Comparison of ENCODE assay signal across 17 cellular contexts in the genomic region with DNA sequence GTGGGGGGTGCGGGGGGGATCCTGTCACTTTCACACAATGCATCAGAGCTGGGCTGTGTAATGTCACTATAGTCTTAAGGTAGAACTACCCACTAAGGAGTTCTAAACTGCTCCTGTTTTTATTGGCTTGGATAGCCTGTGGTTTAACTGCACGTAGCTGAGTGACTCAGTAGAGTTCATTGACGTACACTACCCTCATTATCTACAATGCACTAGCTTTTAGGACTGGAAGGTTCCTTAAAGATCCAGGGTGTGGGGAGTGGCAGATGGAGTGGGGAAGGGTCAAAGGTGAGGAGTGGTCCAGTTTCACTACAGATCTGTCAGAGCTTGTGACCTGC.
DNase-seq lines count a peak whose midpoint lies in the region; ATAC-seq and TF ChIP-seq lines count a peak whose summit lies in the region.
"Had no signal": no experiment of that assay in that cellular context is flagged by ENCODE, and none has a peak within 500 bp of the region (broad histone marks: within the 10 kb centered on the region; RNA-seq: fewer than 3 reads in every experiment).

No MANE protein-coding gene starts in this region.

- no peak overlapping the region for H3K4me3 Mint-ChIP-seq in activated CD4-positive, alpha-beta memory T cell treated with anti-CD3 and anti-CD28 coated beads for 36 hours
- H3K4me3 Mint-ChIP-seq: activated CD8-positive, alpha-beta T cell treated with anti-CD3 and anti-CD28 coated beads for 36 hours; activated naive CD8-positive, alpha-beta T cell treated with anti-CD3 and anti-CD28 coated beads, Interleukin-2, amount 50 U/mL, for 24 hours; H9; stimulated activated memory B cell treated with anti-CD40 and anti-IgM and Interleukin-4, amounts not matched to agents 10 μg/mL and 1 μg/mL and 100 μg/mL, for 72 hours had no signal

- H2AFZ ChIP-seq in GM23248, result no peak overlapping the region

- POLR2A ChIA-PET in activated CD4-positive, alpha-beta memory T cell treated with anti-CD3 and anti-CD28 coated beads for 36 hours (lab: Charles Lee), result no interaction called here

- peak; percentile 84 for DNase-seq in GM23248
- DNase-seq in OCI-M1 (lab: John Stamatoyannopoulos, UW), result peak; percentile 44
- DNase-seq in esophagus muscularis mucosa (ENCODE audit: extremely low spot score), result peak; percentile 66
- no peak for DNase-seq in sciatic nerve (ENCODE audit: low spot score)
- DNase-seq in NCI-H748 (lab: John Stamatoyannopoulos, UW; ENCODE audit: unreplicated experiment), result no peak
- no peak for DNase-seq in activated CD4-positive, alpha-beta memory T cell treated with anti-CD3 and anti-CD28 coated beads for 36 hours
- no peak for DNase-seq in NCI-H69 (lab: John Stamatoyannopoulos, UW)
- DNase-seq in NCI-H2081 treated with DMSO at 0.1 percent for 48 hours (lab: John Stamatoyannopoulos, UW), result no peak
- DNase-seq: activated CD8-positive, alpha-beta T cell treated with anti-CD3 and anti-CD28 coated beads for 36 hours; activated naive CD8-positive, alpha-beta T cell treated with anti-CD3 and anti-CD28 coated beads, Interleukin-2, amount 50 U/mL, for 24 hours; DMS79 treated with DMSO at 0.1 percent for 48 hours; gastrocnemius medialis; H9; midbrain; stimulated activated CD4-positive, alpha-beta T cell treated with anti-CD3 and anti-CD28 coated beads, Interleukin-12 subunit alpha, Interleukin-12 subunit beta, amount 100 ng/mL, for 4 hours had no signal

- no peaks in the 10 kb centered on the region for H3K79me2 ChIP-seq in GM23248 (ENCODE audit: insufficient read depth)

- intact Hi-C loops in esophagus muscularis mucosa (cut with DNase I) (no loop called here), sciatic nerve (cut with DNase I) (no loop called here)
- intact Hi-C loops in activated CD4-positive, alpha-beta memory T cell treated with anti-CD3 and anti-CD28 coated beads for 36 hours (cut with micrococcal nuclease), result no loop called here

- H3K4me1 ChIP-seq in GM23248 (ENCODE audit: insufficient read depth) (peaks cover 33% of the 10 kb centered on the region), esophagus muscularis mucosa (no peaks in the 10 kb centered on the region)
- H3K4me1 ChIP-seq: gastrocnemius medialis had no signal

- in situ Hi-C loops in GM23248 (cut with MboI), result no loop called here

- no peak overlapping the region for H3K27ac Mint-ChIP-seq in activated CD4-positive, alpha-beta memory T cell treated with anti-CD3 and anti-CD28 coated beads for 36 hours
- H3K27ac Mint-ChIP-seq: activated CD8-positive, alpha-beta T cell treated with anti-CD3 and anti-CD28 coated beads for 36 hours; activated naive CD8-positive, alpha-beta T cell treated with anti-CD3 and anti-CD28 coated beads, Interleukin-2, amount 50 U/mL, for 24 hours; H9; stimulated activated memory B cell treated with anti-CD40 and anti-IgM and Interleukin-4, amounts not matched to agents 10 μg/mL and 1 μg/mL and 100 μg/mL, for 72 hours had no signal

- TF ChIP-seq CTCF in esophagus muscularis mucosa (IDR thresholded peaks at IDR 0.05), result no peak

- H3K36me3 Mint-ChIP-seq in activated CD4-positive, alpha-beta memory T cell treated with anti-CD3 and anti-CD28 coated beads for 36 hours, result no peaks in the 10 kb centered on the region
- H3K36me3 Mint-ChIP-seq: stimulated activated memory B cell treated with anti-CD40 and anti-IgM and Interleukin-4, amounts not matched to agents 10 μg/mL and 1 μg/mL and 100 μg/mL, for 72 hours had no signal

- TF ChIP-seq EP300 in esophagus muscularis mucosa (IDR thresholded peaks at IDR 0.05), result no peak

- H3K9ac ChIP-seq in GM23248, result peak overlapping the region; percentile 52

- CTCF ChIA-PET in activated CD4-positive, alpha-beta memory T cell treated with anti-CD3 and anti-CD28 coated beads for 36 hours (lab: Charles Lee), result no interaction called here

- H3K27ac ChIP-seq in GM23248, result peak overlapping the region; percentile 84
- no peak overlapping the region for H3K27ac ChIP-seq in esophagus muscularis mucosa (replicated peaks in 1 of 4)
- H3K27ac ChIP-seq: gastrocnemius medialis, SK-N-MC had no signal

- H4K20me1 ChIP-seq in GM23248 (ENCODE audit: insufficient read depth), result no peaks in the 10 kb centered on the region

- H3F3A ChIP-seq in GM23248 (ENCODE audit: insufficient read depth), result 0 out of 2 replicates have a peak, but pooled peaks cover 13% of the 10 kb centered on the region

- no peaks in the 10 kb centered on the region for H3K27me3 ChIP-seq in GM23248 (replicated peaks; ENCODE audit: insufficient read depth)
- H3K27me3 ChIP-seq in esophagus muscularis mucosa, result no peaks in the 10 kb centered on the region
- H3K27me3 ChIP-seq: gastrocnemius medialis had no signal

- H3K27me3 Mint-ChIP-seq in activated CD4-positive, alpha-beta memory T cell treated with anti-CD3 and anti-CD28 coated beads for 36 hours, result no peaks in the 10 kb centered on the region
- H3K27me3 Mint-ChIP-seq: activated naive CD8-positive, alpha-beta T cell treated with anti-CD3 and anti-CD28 coated beads, Interleukin-2, amount 50 U/mL, for 24 hours; stimulated activated memory B cell treated with anti-CD40 and anti-IgM and Interleukin-4, amounts not matched to agents 10 μg/mL and 1 μg/mL and 100 μg/mL, for 72 hours had no signal

- H3K9me3 Mint-ChIP-seq in activated CD4-positive, alpha-beta memory T cell treated with anti-CD3 and anti-CD28 coated beads for 36 hours, result no peaks in the 10 kb centered on the region
- H3K9me3 Mint-ChIP-seq: activated CD8-positive, alpha-beta T cell treated with anti-CD3 and anti-CD28 coated beads for 36 hours; activated naive CD8-positive, alpha-beta T cell treated with anti-CD3 and anti-CD28 coated beads, Interleukin-2, amount 50 U/mL, for 24 hours; H9; stimulated activated memory B cell treated with anti-CD40 and anti-IgM and Interleukin-4, amounts not matched to agents 10 μg/mL and 1 μg/mL and 100 μg/mL, for 72 hours had no signal

- H3K4me3 ChIP-seq in GM23248, result no peak overlapping the region
- no peak overlapping the region for H3K4me3 ChIP-seq in esophagus muscularis mucosa
- H3K4me3 ChIP-seq: gastrocnemius medialis, SK-N-MC had no signal

- ATAC-seq in sciatic nerve, result peak; percentile 91
- ATAC-seq: activated CD8-positive, alpha-beta T cell treated with anti-CD3 and anti-CD28 coated beads for 36 hours; activated naive CD8-positive, alpha-beta T cell treated with anti-CD3 and anti-CD28 coated beads, Interleukin-2, amount 50 U/mL, for 24 hours; gastrocnemius medialis; stimulated activated memory B cell treated with anti-CD40 and anti-IgM and Interleukin-4, amounts not matched to agents 10 μg/mL and 1 μg/mL and 100 μg/mL, for 72 hours had no signal

- H3K4me1 Mint-ChIP-seq in activated CD4-positive, alpha-beta memory T cell treated with anti-CD3 and anti-CD28 coated beads for 36 hours (ENCODE audit: low read depth), result no peaks in the 10 kb centered on the region
- H3K4me1 Mint-ChIP-seq: activated naive CD8-positive, alpha-beta T cell treated with anti-CD3 and anti-CD28 coated beads, Interleukin-2, amount 50 U/mL, for 24 hours; H9; stimulated activated memory B cell treated with anti-CD40 and anti-IgM and Interleukin-4, amounts not matched to agents 10 μg/mL and 1 μg/mL and 100 μg/mL, for 72 hours had no signal

- H3K9me3 ChIP-seq in GM23248 (ENCODE audit: low read depth) (no peaks in the 10 kb centered on the region), esophagus muscularis mucosa (no peaks in the 10 kb centered on the region)
- H3K9me3 ChIP-seq: gastrocnemius medialis had no signal

- no peak for TF ChIP-seq POLR2A in esophagus muscularis mucosa (IDR thresholded peaks at IDR 0.05; ENCODE audit: low read depth)

- peak overlapping the region; percentile 21 for H3K4me2 ChIP-seq in GM23248 (ENCODE audit: unreplicated experiment)

- WGBS in GM23248 (ENCODE audit: low coverage in 1 of 2, low lambda C conversion rate in 2 of 2, missing lambda C conversion rate in 2 of 2), 2 experiments, result 54 to 61% methylated on average over 3 of the region's 3 CpGs
- WGBS in esophagus muscularis mucosa, result 47% methylated on average over 3 of the region's 3 CpGs

- no peaks in the 10 kb centered on the region for H3K9me2 ChIP-seq in GM23248 (ENCODE audit: insufficient read depth)

- H3K36me3 ChIP-seq in GM23248 (ENCODE audit: low read depth) (no peaks in the 10 kb centered on the region), esophagus muscularis mucosa (no peaks in the 10 kb centered on the region)
- H3K36me3 ChIP-seq: gastrocnemius medialis had no signal

Comparison
In these comparisons a context has a peak if more than half of its experiments do, and no peak if none do; other contexts are left out.
1. DNase-seq: peak in GM23248 (single experiment), OCI-M1 (single experiment) and esophagus muscularis mucosa (single experiment); none in sciatic nerve (single experiment), NCI-H748 (single experiment), activated CD4-positive, alpha-beta memory T cell treated with anti-CD3 and anti-CD28 coated beads for 36 hours (single experiment), NCI-H69 (single experiment) and NCI-H2081 treated with DMSO at 0.1 percent for 48 hours (single experiment).